Comparison of ENCODE assay signal across 15 cellular contexts in genomic region chr11:128428876-128429416, GRCh38.
"Had no signal": no experiment of that assay in that cellular context is flagged by ENCODE, and none has a peak within 500 bp of the region (broad histone marks: within the 10 kb centered on the region; RNA-seq: fewer than 3 reads in every experiment).

No MANE protein-coding gene starts in this region.

- H3K4me3 ChIP-seq: lung, mucosa of descending colon, sigmoid colon, stomach, thyroid gland, vagina had no signal

- H3K4me1 Mint-ChIP-seq: activated naive CD4-positive, alpha-beta T cell treated with anti-CD3 and anti-CD28 coated beads, Interleukin-2, amount 10 ng/mL, durations not matched to agents 7 days and 5 days had no signal

- H3K27ac Mint-ChIP-seq: activated CD4-positive, alpha-beta T cell treated with anti-CD3 and anti-CD28 coated beads for 36 hours; activated naive CD4-positive, alpha-beta T cell treated with anti-CD3 and anti-CD28 coated beads, Interleukin-2, amount 10 ng/mL, durations not matched to agents 7 days and 5 days; activated T-helper 17 cell treated with anti-CD3 and anti-CD28 coated beads, Interleukin-2, amount 50 U/mL, for 72 hours; T-cell had no signal

- H3K9me3 Mint-ChIP-seq: activated naive CD4-positive, alpha-beta T cell treated with anti-CD3 and anti-CD28 coated beads, Interleukin-2, amount 10 ng/mL, durations not matched to agents 7 days and 5 days; activated T-helper 17 cell treated with anti-CD3 and anti-CD28 coated beads, Interleukin-2, amount 50 U/mL, for 72 hours; naive thymus-derived CD8-positive, alpha-beta T cell; T-cell had no signal

- DNase-seq: activated CD4-positive, alpha-beta T cell treated with anti-CD3 and anti-CD28 coated beads for 36 hours; activated naive CD4-positive, alpha-beta T cell treated with anti-CD3 and anti-CD28 coated beads, Interleukin-2, amount 10 ng/mL, durations not matched to agents 7 days and 5 days; effector memory CD4-positive, alpha-beta T cell; mucosa of descending colon; naive thymus-derived CD8-positive, alpha-beta T cell; sigmoid colon; stimulated activated CD4-positive, alpha-beta T cell treated with anti-CD3 and anti-CD28 coated beads, Interleukin-2, amount 100 ng/mL, for 48 hours; stomach; T-cell; T1000; thyroid gland; WERI-Rb-1 had no signal

- H3K27me3 ChIP-seq: sigmoid colon, stomach, thyroid gland, vagina had no signal

- H3K9me3 ChIP-seq: mucosa of descending colon, sigmoid colon, stomach, thyroid gland, vagina had no signal

- H3K4me3 Mint-ChIP-seq: activated CD4-positive, alpha-beta T cell treated with anti-CD3 and anti-CD28 coated beads for 36 hours; activated naive CD4-positive, alpha-beta T cell treated with anti-CD3 and anti-CD28 coated beads, Interleukin-2, amount 10 ng/mL, durations not matched to agents 7 days and 5 days; activated T-helper 17 cell treated with anti-CD3 and anti-CD28 coated beads, Interleukin-2, amount 50 U/mL, for 72 hours; T-cell had no signal

- H3K36me3 ChIP-seq: sigmoid colon, stomach, thyroid gland, vagina, WERI-Rb-1 had no signal

- H3K36me3 Mint-ChIP-seq: activated naive CD4-positive, alpha-beta T cell treated with anti-CD3 and anti-CD28 coated beads, Interleukin-2, amount 10 ng/mL, durations not matched to agents 7 days and 5 days; naive thymus-derived CD8-positive, alpha-beta T cell; T-cell had no signal

- H3K27ac ChIP-seq: sigmoid colon, stomach, thyroid gland, vagina, WERI-Rb-1 had no signal

- H3K27me3 Mint-ChIP-seq: activated CD4-positive, alpha-beta T cell treated with anti-CD3 and anti-CD28 coated beads for 36 hours; activated naive CD4-positive, alpha-beta T cell treated with anti-CD3 and anti-CD28 coated beads, Interleukin-2, amount 10 ng/mL, durations not matched to agents 7 days and 5 days; activated T-helper 17 cell treated with anti-CD3 and anti-CD28 coated beads, Interleukin-2, amount 50 U/mL, for 72 hours; naive thymus-derived CD8-positive, alpha-beta T cell; T-cell had no signal
